ENCODE assay signal across 8 cellular contexts in genomic region chr17:30832438-30832790, GRCh38. TPM values are rescaled to one million over a fixed set of nuclear protein-coding genes. Genes with fewer than 3 reads are reported as not detected.
A peak's percentile ranks its signal among the peaks of the same experiment; 100 is the strongest.
DNase-seq lines count a peak whose midpoint lies in the region; ATAC-seq, FAIRE-seq and TF ChIP-seq lines count a peak whose summit lies in the region.

No MANE protein-coding gene starts in this region.

- H3K4me1 Mint-ChIP-seq in activated CD4-positive, alpha-beta T cell treated with anti-CD3 and anti-CD28 coated beads, Interleukin-2, amount 10 ng/mL, durations not matched to agents 24 days and 14 days = peaks cover 28% of the 10 kb centered on the region
- H3K4me1 Mint-ChIP-seq in activated CD8-positive, alpha-beta T cell treated with anti-CD3 and anti-CD28 coated beads, Interleukin-2, amount 10 ng/mL, durations not matched to agents 7 days and 5 days (ENCODE audit: low read depth) = peaks cover 39% of the 10 kb centered on the region

- H3K27ac ChIP-seq in kidney (ENCODE audit: low read depth in 2 of 2, low read length in 2 of 2) (no peak overlapping the region), testis (peak overlapping the region in 1 of 2 donors; percentile 50)

- no peak for FAIRE-seq in kidney (lab: Jason Lieb, UNC)

- TF ChIP-seq CTCF in kidney (IDR thresholded peaks at IDR 0.05; ENCODE audit: borderline replicate concordance, extremely low read depth, insufficient read depth) (no peak), testis (IDR thresholded peaks at IDR 0.05) (no peak)

- H3K4me3 Mint-ChIP-seq in activated CD4-positive, alpha-beta T cell treated with anti-CD3 and anti-CD28 coated beads, Interleukin-2, amount 10 ng/mL, durations not matched to agents 24 days and 14 days = peak overlapping the region; percentile 98
- H3K4me3 Mint-ChIP-seq in activated CD8-positive, alpha-beta T cell treated with anti-CD3 and anti-CD28 coated beads, Interleukin-2, amount 10 ng/mL, durations not matched to agents 7 days and 5 days = peak overlapping the region; percentile 94

- peak overlapping the region; percentile 64 to 87 for H3K4me3 ChIP-seq in kidney (ENCODE audit: low read length in 2 of 2)
- H3K4me3 ChIP-seq in testis = peak overlapping the region; percentile 76 to 84

- intact Hi-C loops in activated CD4-positive, alpha-beta T cell treated with anti-CD3 and anti-CD28 coated beads, Interleukin-2, amount 10 ng/mL, durations not matched to agents 24 days and 14 days (cut with micrococcal nuclease) = no loop called here
- intact Hi-C loops in kidney (cut with DNase I) = no loop called here
- intact Hi-C loops in testis (cut with DNase I; ENCODE audit: low total_unique reads) = no loop called here

- CTCF ChIA-PET in activated CD8-positive, alpha-beta T cell treated with anti-CD3 and anti-CD28 coated beads, Interleukin-2, amount 10 ng/mL, durations not matched to agents 7 days and 5 days (lab: Charles Lee) = interaction anchor here (1.6 to 3.1 kb wide), 4 partner anchors 11 to 23 kb away, joined by 3 to 14 read pairs (median 6); no protein-coding TSS in a partner anchor

- no peak for DNase-seq in activated CD4-positive, alpha-beta T cell treated with anti-CD3 and anti-CD28 coated beads, Interleukin-2, amount 10 ng/mL, durations not matched to agents 24 days and 14 days
- no peak for DNase-seq in activated CD4-positive, alpha-beta T cell treated with anti-CD3 and anti-CD28 coated beads for 4 hours
- DNase-seq in activated CD8-positive, alpha-beta T cell treated with anti-CD3 and anti-CD28 coated beads, Interleukin-2, amount 10 ng/mL, durations not matched to agents 7 days and 5 days = no peak
- DNase-seq in kidney (no peak), testis (no peak), AG20443 (ENCODE audit: low spot score) (no peak), dermis blood vessel endothelial cell (no peak)

- ATAC-seq in activated CD8-positive, alpha-beta T cell treated with anti-CD3 and anti-CD28 coated beads, Interleukin-2, amount 10 ng/mL, durations not matched to agents 7 days and 5 days = no peak
- ATAC-seq in HG03469 (IDR thresholded peaks at IDR 0.05; ENCODE audit: unreplicated experiment) = no peak

- TF ChIP-seq POLR2A in testis (IDR thresholded peaks at IDR 0.05) = no peak

- H3K4me1 ChIP-seq in kidney (ENCODE audit: control insufficient read depth in 1 of 2, insufficient read depth in 1 of 2, low read depth in 1 of 2, low read length in 2 of 2) (peaks cover 4 to 8% of the 10 kb centered on the region in 2 donors), testis (peaks cover 10% of the 10 kb centered on the region)

- H3K9ac ChIP-seq in kidney (ENCODE audit: low read length in 2 of 2) = peak overlapping the region; percentile 55 to 61

- no peaks in the 10 kb centered on the region for H3K36me3 ChIP-seq in kidney (ENCODE audit: control insufficient read depth in 1 of 2, insufficient read depth in 2 of 2, low read length in 2 of 2)
- H3K36me3 ChIP-seq in testis (ENCODE audit: low read depth, missing control alignments) = no peaks in the 10 kb centered on the region

- H3K9me3 ChIP-seq in kidney (ENCODE audit: control insufficient read depth in 1 of 2, low read length in 2 of 2) = no peaks in the 10 kb centered on the region
- H3K9me3 ChIP-seq in testis = no peaks in the 10 kb centered on the region

- H3K9me3 Mint-ChIP-seq in activated CD4-positive, alpha-beta T cell treated with anti-CD3 and anti-CD28 coated beads, Interleukin-2, amount 10 ng/mL, durations not matched to agents 24 days and 14 days = no peaks in the 10 kb centered on the region
- H3K9me3 Mint-ChIP-seq in activated CD8-positive, alpha-beta T cell treated with anti-CD3 and anti-CD28 coated beads, Interleukin-2, amount 10 ng/mL, durations not matched to agents 7 days and 5 days (ENCODE audit: insufficient read depth) = no peaks in the 10 kb centered on the region

- POLR2A ChIA-PET in activated CD8-positive, alpha-beta T cell treated with anti-CD3 and anti-CD28 coated beads, Interleukin-2, amount 10 ng/mL, durations not matched to agents 7 days and 5 days (lab: Charles Lee) = interaction anchor here (1.4 to 2.4 kb wide), 3 partner anchors 8 to 23 kb away, joined by 4 to 17 read pairs (median 8); partner anchors contain the start of gene CRLF3

- peak overlapping the region; percentile 98 for H3K27ac Mint-ChIP-seq in activated CD4-positive, alpha-beta T cell treated with anti-CD3 and anti-CD28 coated beads, Interleukin-2, amount 10 ng/mL, durations not matched to agents 24 days and 14 days
- H3K27ac Mint-ChIP-seq in activated CD8-positive, alpha-beta T cell treated with anti-CD3 and anti-CD28 coated beads, Interleukin-2, amount 10 ng/mL, durations not matched to agents 7 days and 5 days = peak overlapping the region; percentile 96

- 0 to 1% methylated on average over 11 of the region's 11 CpGs for WGBS in testis, 2 donors

- no peaks in the 10 kb centered on the region for H3K27me3 Mint-ChIP-seq in activated CD4-positive, alpha-beta T cell treated with anti-CD3 and anti-CD28 coated beads, Interleukin-2, amount 10 ng/mL, durations not matched to agents 24 days and 14 days
- no peaks in the 10 kb centered on the region for H3K27me3 Mint-ChIP-seq in activated CD8-positive, alpha-beta T cell treated with anti-CD3 and anti-CD28 coated beads, Interleukin-2, amount 10 ng/mL, durations not matched to agents 7 days and 5 days (ENCODE audit: low read depth)

- peaks cover 26% of the 10 kb centered on the region for H3K36me3 Mint-ChIP-seq in activated CD4-positive, alpha-beta T cell treated with anti-CD3 and anti-CD28 coated beads, Interleukin-2, amount 10 ng/mL, durations not matched to agents 24 days and 14 days (ENCODE audit: low read depth)
- peaks cover 27% of the 10 kb centered on the region for H3K36me3 Mint-ChIP-seq in activated CD8-positive, alpha-beta T cell treated with anti-CD3 and anti-CD28 coated beads, Interleukin-2, amount 10 ng/mL, durations not matched to agents 7 days and 5 days (ENCODE audit: low read depth)

- no peaks in the 10 kb centered on the region for H3K27me3 ChIP-seq in testis

RNA-seq across cellular contexts. Expression of gene ATAD5, which starts 0.6 kb away (rescaled TPM):
- total RNA-seq in activated CD4-positive, alpha-beta T cell treated with anti-CD3 and anti-CD28 coated beads, Interleukin-2, amount 10 ng/mL, durations not matched to agents 24 days and 14 days = 30.2 and 31.5 TPM in 2 replicates
- total RNA-seq in activated CD8-positive, alpha-beta T cell treated with anti-CD3 and anti-CD28 coated beads, Interleukin-2, amount 10 ng/mL, durations not matched to agents 7 days and 5 days = 10 to 100 TPM; 33.5 to 37.0 TPM
- total RNA-seq in kidney = 1.7 TPM
- polyA plus RNA-seq in kidney (ENCODE audit: insufficient read depth, low read depth, low replicate concordance) = 0.19 TPM
- total RNA-seq in testis = 10 to 100 TPM in 1 of 2 donors, 1 to 10 TPM in 1; 5.5 to 10.2 TPM
- 0.67 TPM for polyA plus RNA-seq in testis (ENCODE audit: insufficient read depth, low read depth, low replicate concordance)
- 3.2 and 6.6 TPM in 2 replicates for total RNA-seq in dermis blood vessel endothelial cell

RNA-seq across cellular contexts. Expression of gene CRLF3, which starts 7.9 kb away (rescaled TPM):
- 43.2 and 46.4 TPM in 2 replicates for total RNA-seq in activated CD4-positive, alpha-beta T cell treated with anti-CD3 and anti-CD28 coated beads, Interleukin-2, amount 10 ng/mL, durations not matched to agents 24 days and 14 days
- total RNA-seq in activated CD8-positive, alpha-beta T cell treated with anti-CD3 and anti-CD28 coated beads, Interleukin-2, amount 10 ng/mL, durations not matched to agents 7 days and 5 days = 10 to 100 TPM; 61.4 to 65.6 TPM
- total RNA-seq in kidney (12.9 TPM), testis (10 to 100 TPM; 19.9 to 23.5 TPM), dermis blood vessel endothelial cell (24.1 and 28.6 TPM in 2 replicates)
- polyA plus RNA-seq in kidney (ENCODE audit: insufficient read depth, low read depth, low replicate concordance) (3.4 TPM), testis (ENCODE audit: insufficient read depth, low read depth, low replicate concordance) (21.8 TPM)
